ENCODE assay signal across 8 cellular contexts in the genomic region with DNA sequence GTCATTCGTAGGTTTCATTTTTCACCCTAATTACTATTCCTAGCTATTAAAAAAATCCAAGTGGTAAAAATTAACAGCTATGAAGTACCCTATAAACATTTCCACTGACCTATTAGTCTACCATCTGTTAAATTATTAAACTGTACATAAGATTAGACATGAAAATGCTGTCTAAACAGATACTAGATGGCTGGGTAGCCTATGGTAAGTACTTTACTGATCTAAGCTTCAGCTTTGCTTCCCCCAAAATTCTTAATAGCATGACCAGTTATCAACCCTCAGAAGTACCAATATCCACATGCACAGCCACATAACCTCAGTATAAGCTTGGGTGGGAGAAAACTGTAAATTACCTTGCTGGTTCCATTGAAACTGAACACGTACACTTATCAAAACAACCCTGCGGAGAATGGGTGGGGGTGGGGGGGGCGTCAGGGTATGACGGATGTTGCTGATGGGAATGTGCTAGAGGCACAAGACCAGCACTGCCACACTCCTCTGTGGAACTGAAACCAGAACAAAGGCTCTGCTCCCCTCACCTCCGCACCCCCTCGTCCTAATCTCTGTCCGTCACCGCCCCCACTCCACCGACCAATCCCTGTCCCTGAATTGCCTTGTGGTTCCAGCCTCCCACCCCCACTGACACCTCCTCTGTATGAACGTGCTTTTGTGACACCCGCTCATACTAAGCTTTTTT. TPM values are rescaled to one million over a fixed set of nuclear protein-coding genes. Genes with fewer than 3 reads are reported as not detected.
DNase-seq lines count a peak whose midpoint lies in the region; ATAC-seq and TF ChIP-seq lines count a peak whose summit lies in the region.

No MANE protein-coding gene starts in this region.

- H3K4me1 Mint-ChIP-seq in endothelial cell (ENCODE audit: unreplicated experiment) = peaks cover 36% of the 10 kb centered on the region

- H3K4me3 Mint-ChIP-seq in endothelial cell (ENCODE audit: unreplicated experiment) = no peak overlapping the region

- DNase-seq in activated CD4-positive, alpha-beta T cell treated with anti-CD3 and anti-CD28 coated beads for 48 hours = peak; percentile 66
- DNase-seq in endothelial cell (ENCODE audit: low spot score) = no peak
- peak in 2 of 3 experiments; percentile 27 to 53 for DNase-seq in stimulated activated CD4-positive, alpha-beta T cell treated with anti-CD3 and anti-CD28 coated beads, TNF-alpha, amount 100 ng/mL, for 24 hours (ENCODE audit: low read depth in 3 of 3)
- no peak for DNase-seq in cortex of kidney (lab: John Stamatoyannopoulos, UW)
- no peak for DNase-seq in DMS79 (lab: John Stamatoyannopoulos, UW)
- no peak for DNase-seq in NCI-H2081 treated with DMSO at 0.1 percent for 48 hours (lab: John Stamatoyannopoulos, UW)

- no peaks in the 10 kb centered on the region for H3K27me3 Mint-ChIP-seq in endothelial cell (ENCODE audit: unreplicated experiment)

- no peaks in the 10 kb centered on the region for H3K36me3 Mint-ChIP-seq in endothelial cell (ENCODE audit: low read depth, unreplicated experiment)

- H3K27ac Mint-ChIP-seq in endothelial cell (ENCODE audit: unreplicated experiment) = peak overlapping the region; percentile 55

- no peaks in the 10 kb centered on the region for H3K9me3 Mint-ChIP-seq in endothelial cell (ENCODE audit: unreplicated experiment)

- TF ChIP-seq CTCF in endothelial cell (IDR thresholded peaks at IDR 0.05; ENCODE audit: unreplicated experiment) = no peak

- ATAC-seq in GM19372 (IDR thresholded peaks at IDR 0.05; ENCODE audit: low read depth, unreplicated experiment) = peak; percentile 74
- ATAC-seq in HG03342 (IDR thresholded peaks at IDR 0.05; ENCODE audit: unreplicated experiment) = peak; percentile 71

RNA-seq across cellular contexts. Expression of gene B4GALT5, which starts 45.3 kb away (rescaled TPM):
- total RNA-seq in endothelial cell (ENCODE audit: unreplicated experiment) = 115 TPM

Comparison
In these comparisons a context has a peak if more than half of its experiments do, and no peak if none do; other contexts are left out.
1. DNase-seq: peak in activated CD4-positive, alpha-beta T cell treated with anti-CD3 and anti-CD28 coated beads for 48 hours (single experiment) and stimulated activated CD4-positive, alpha-beta T cell treated with anti-CD3 and anti-CD28 coated beads, TNF-alpha, amount 100 ng/mL, for 24 hours (2 of 3); none in endothelial cell (single experiment), cortex of kidney (single experiment), DMS79 (single experiment) and NCI-H2081 treated with DMSO at 0.1 percent for 48 hours (single experiment).